ENCODE assay signal across 25 cellular contexts in the genomic region with DNA sequence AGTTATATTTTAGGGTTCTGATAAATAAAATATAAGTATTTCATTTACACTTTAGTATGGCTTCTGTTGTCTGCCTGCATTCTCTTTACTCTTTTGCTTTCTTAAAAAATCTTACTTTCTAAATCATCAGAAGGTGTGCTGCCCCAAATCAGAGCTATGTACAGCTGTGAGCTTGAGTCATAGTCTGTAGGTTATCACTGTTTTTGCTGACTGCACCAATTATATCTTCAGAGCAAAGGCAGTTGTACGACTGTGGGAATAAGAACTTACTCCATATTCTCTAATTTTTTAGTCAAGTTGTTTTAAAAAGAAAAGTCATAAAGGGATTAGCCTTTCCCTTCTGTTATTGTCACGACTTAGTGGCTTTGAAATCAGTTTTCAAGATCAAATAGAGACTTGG.
A peak's percentile ranks its signal among the peaks of the same experiment; 100 is the strongest.
DNase-seq lines count a peak whose midpoint lies in the region; ATAC-seq, FAIRE-seq and TF ChIP-seq lines count a peak whose summit lies in the region.
"Had no signal": no experiment of that assay in that cellular context is flagged by ENCODE, and none has a peak within 500 bp of the region (broad histone marks: within the 10 kb centered on the region; RNA-seq: fewer than 3 reads in every experiment).

No MANE protein-coding gene starts in this region.

- H2BK120ac ChIP-seq in IMR-90 (ENCODE audit: low read depth, low read length) = no peak overlapping the region

- no peak overlapping the region for H3K56ac ChIP-seq in IMR-90 (ENCODE audit: extremely low read depth, insufficient read depth, low read length)

- RAD21 ChIA-PET in GM12878 (lab: Charles Lee; ENCODE audit: unreplicated experiment) = interaction anchor here (0.7 to 1.8 kb wide), 5 partner anchors 10 to 361 kb away, joined by 3 to 8 read pairs (median 4); no protein-coding TSS in a partner anchor

- FAIRE-seq in HepG2 (lab: Jason Lieb, UNC) (no peak), GM12878 (lab: Jason Lieb, UNC) (no peak)
- FAIRE-seq: GM12891, GM19239 had no signal

- TF ChIP-seq CTCF in HepG2 (CRISPR knock-in tag; IDR thresholded peaks at IDR 0.05) (no peak), right lobe of liver (IDR thresholded peaks at IDR 0.05) (no peak), IMR-90 (conservative IDR thresholded peaks at IDR 0.05; ENCODE audit: low read depth, low read length) (no peak), GM12878 (IDR thresholded peaks at IDR 0.05 in 2 of 3, conservative IDR thresholded peaks at IDR 0.05 in 1 of 3; ENCODE audit: control insufficient read depth in 2 of 3, extremely low read depth in 1 of 3, insufficient read depth in 1 of 3, low read depth in 3 of 3, low read length in 3 of 3) (no peak), testis (IDR thresholded peaks at IDR 0.05) (no peak)

- H3K4ac ChIP-seq in IMR-90 (ENCODE audit: low read depth, low read length) = no peak overlapping the region

- no peak overlapping the region for H3K9ac ChIP-seq in HepG2 (ENCODE audit: insufficient read depth, low read depth, low read length)
- H3K9ac ChIP-seq in IMR-90 (ENCODE audit: low read depth, low read length) = no peak overlapping the region
- H3K9ac ChIP-seq in GM12878 (ENCODE audit: control insufficient read depth, insufficient read depth, low read length) = no peak overlapping the region
- H3K9ac ChIP-seq: BLaER1 had no signal

- H4K91ac ChIP-seq in IMR-90 (ENCODE audit: insufficient read depth, low read depth, low read length) = no peak overlapping the region

- TF ChIP-seq EP300 in HepG2 (IDR thresholded peaks at IDR 0.05; ENCODE audit: low read depth in 2 of 2, low read length in 2 of 2) = no peak
- TF ChIP-seq EP300 in HepG2 (CRISPR knock-in tag; IDR thresholded peaks at IDR 0.05; ENCODE audit: borderline replicate concordance) = no peak
- no peak for TF ChIP-seq EP300 in GM12878 (IDR thresholded peaks at IDR 0.05; ENCODE audit: borderline replicate concordance in 1 of 2, control insufficient read depth in 1 of 2, low read depth in 2 of 2, low read length in 2 of 2)

- no peak overlapping the region for H3K18ac ChIP-seq in IMR-90 (ENCODE audit: low read depth, low read length)

- TF ChIP-seq RAD21 in HepG2 (CRISPR knock-in tag; IDR thresholded peaks at IDR 0.05) (no peak), IMR-90 (IDR thresholded peaks at IDR 0.05; ENCODE audit: low read length) (no peak), GM12878 (IDR thresholded peaks at IDR 0.05; ENCODE audit: insufficient read depth, low read depth, low read length) (no peak)

- H2BK20ac ChIP-seq in IMR-90 (ENCODE audit: low read depth, low read length) = no peak overlapping the region

- no peak overlapping the region for H3K4me3 ChIP-seq in HepG2 (replicated peaks in 1 of 3; ENCODE audit: insufficient read depth in 1 of 3, low read depth in 2 of 3, low read length in 3 of 3)
- H3K4me3 ChIP-seq in right lobe of liver = no peak overlapping the region
- H3K4me3 ChIP-seq in IMR-90 (ENCODE audit: insufficient read depth, low read depth, low read length) = no peak overlapping the region
- no peak overlapping the region for H3K4me3 ChIP-seq in GM12878
- H3K4me3 ChIP-seq in testis = no peak overlapping the region
- H3K4me3 ChIP-seq: BLaER1 had no signal

- no peak overlapping the region for H2AFZ ChIP-seq in HepG2 (ENCODE audit: low read length)
- H2AFZ ChIP-seq in IMR-90 (replicated peaks; ENCODE audit: low read length, poor library complexity) = no peak overlapping the region
- no peak overlapping the region for H2AFZ ChIP-seq in GM12878 (ENCODE audit: control insufficient read depth, low read depth, low read length)

- H4K8ac ChIP-seq in IMR-90 (ENCODE audit: low read depth in 2 of 2, low read length in 2 of 2) = no peak overlapping the region

- H3K27ac ChIP-seq in HepG2 (ENCODE audit: extremely low read length, insufficient read depth, low read length) (no peak overlapping the region), right lobe of liver (no peak overlapping the region), IMR-90 (ENCODE audit: insufficient read depth, low read length) (no peak overlapping the region), GM12878 (ENCODE audit: control insufficient read depth, insufficient read depth) (no peak overlapping the region), testis (no peak overlapping the region)
- H3K27ac ChIP-seq: 22Rv1, BLaER1 had no signal

- ATAC-seq in HepG2 (no peak), right lobe of liver (no peak), IMR-90 (ENCODE audit: low read depth) (no peak), GM12878 (peak; percentile 69), HG02938 (IDR thresholded peaks at IDR 0.05; ENCODE audit: unreplicated experiment) (no peak)

- no peaks in the 10 kb centered on the region for H3K9me3 ChIP-seq in HepG2 (ENCODE audit: low read length)
- H3K9me3 ChIP-seq in right lobe of liver = no peaks in the 10 kb centered on the region
- H3K9me3 ChIP-seq in IMR-90 (ENCODE audit: control insufficient read depth, insufficient read depth, low read length) = peaks cover 2% of the 10 kb centered on the region; the same call in 1 of the 2 replicates
- H3K9me3 ChIP-seq in GM12878 (replicated peaks; ENCODE audit: control insufficient read depth, insufficient read depth, low read length) = no peaks in the 10 kb centered on the region
- H3K9me3 ChIP-seq in testis = no peaks in the 10 kb centered on the region
- H3K9me3 ChIP-seq: BE2C, BLaER1 had no signal

- H4K20me1 ChIP-seq in HepG2 (ENCODE audit: insufficient read depth, low read length) (no peaks in the 10 kb centered on the region), IMR-90 (ENCODE audit: insufficient read depth, low read length) (no peaks in the 10 kb centered on the region), GM12878 (ENCODE audit: control insufficient read depth, insufficient read depth) (no peaks in the 10 kb centered on the region)
- H4K20me1 ChIP-seq: BLaER1 had no signal

- no peaks in the 10 kb centered on the region for H3K4me1 ChIP-seq in HepG2 (ENCODE audit: insufficient read depth, low read length)
- H3K4me1 ChIP-seq in right lobe of liver = no peaks in the 10 kb centered on the region
- H3K4me1 ChIP-seq in IMR-90 (ENCODE audit: control insufficient read depth, insufficient read depth, low read length) = no peaks in the 10 kb centered on the region
- no peaks in the 10 kb centered on the region for H3K4me1 ChIP-seq in GM12878 (ENCODE audit: control insufficient read depth, insufficient read depth, low read length)
- no peaks in the 10 kb centered on the region for H3K4me1 ChIP-seq in testis
- H3K4me1 ChIP-seq: BE2C, BLaER1 had no signal

- dilution Hi-C loops in IMR-90 (cut with HindIII; ENCODE audit: low sequenced_read_pairs, unreplicated experiment) = no loop called here

- H3K23ac ChIP-seq in IMR-90 (ENCODE audit: low read depth, low read length) = no peak overlapping the region

- no peak overlapping the region for H2AK5ac ChIP-seq in IMR-90 (ENCODE audit: low read depth, low read length)

- H3K4me2 ChIP-seq in HepG2 (ENCODE audit: low read depth, low read length) = no peak overlapping the region
- H3K4me2 ChIP-seq in IMR-90 (ENCODE audit: low read depth, low read length) = no peak overlapping the region
- H3K4me2 ChIP-seq in GM12878 (ENCODE audit: control insufficient read depth, insufficient read depth) = no peak overlapping the region
- H3K4me2 ChIP-seq: BLaER1 had no signal

- H2BK5ac ChIP-seq in IMR-90 (ENCODE audit: low read depth, low read length, poor library complexity, severe bottlenecking) = no peak overlapping the region

- DNase-seq in HepG2 (ENCODE audit: low spot score) = no peak
- DNase-seq in right lobe of liver = no peak
- DNase-seq in IMR-90 = no peak
- DNase-seq in GM12878 (ENCODE audit: low read depth, low spot score) = no peak
- no peak for DNase-seq in testis
- no peak for DNase-seq in NK-92 treated with Interleukin-12 subunit alpha and Interleukin-12 subunit beta, amount 100 ng/mL, for 24 hours (lab: John Stamatoyannopoulos, UW)
- DNase-seq: ACHN; BE2C; C1 segment of cervical spinal cord; CD4-positive, alpha-beta memory T cell; CD4-positive, CD25-positive, alpha-beta regulatory T cell; CD8-positive, alpha-beta memory T cell; COR-L47; DMS 273 treated with DMSO at 0.1 percent for 48 hours; DMS153; DMS53; DMS79; DND-41; EL; GDM1 had no signal

- no peak overlapping the region for H3K14ac ChIP-seq in IMR-90 (replicated peaks; ENCODE audit: low read depth, low read length)

- WGBS in HepG2 (ENCODE audit: low lambda C conversion rate) = 1% methylated on average over 2 of the region's 2 CpGs
- WGBS in right lobe of liver (ENCODE audit: insufficient coverage, low coverage, low lambda C conversion rate, missing lambda C conversion rate) = 21% methylated on average over 2 of the region's 2 CpGs
- no CpG with 5 or more reads among the region's 2 CpGs for WGBS in IMR-90 (ENCODE audit: extremely low coverage in 2 of 2, insufficient read length in 1 of 2), 2 experiments
- WGBS in GM12878 (ENCODE audit: insufficient coverage, insufficient replicate concordance, low lambda C conversion rate, missing lambda C conversion rate) = 0% methylated on average over 2 of the region's 2 CpGs
- WGBS in testis, 2 donors = 25 to 36% methylated on average over 2 of the region's 2 CpGs

- H3K27me3 ChIP-seq in HepG2 (ENCODE audit: control insufficient read depth in 1 of 2, insufficient read depth in 2 of 2, low read length in 2 of 2) (no peaks in the 10 kb centered on the region), right lobe of liver (no peaks in the 10 kb centered on the region), IMR-90 (ENCODE audit: control insufficient read depth, insufficient read depth, low read length) (no peaks in the 10 kb centered on the region), GM12878 (replicated peaks in 1 of 2; ENCODE audit: control insufficient read depth in 2 of 2, insufficient read depth in 2 of 2, low read length in 1 of 2) (no peaks in the 10 kb centered on the region), testis (no peaks in the 10 kb centered on the region)
- H3K27me3 ChIP-seq: BE2C, BLaER1 had no signal

- POLR2A ChIA-PET in HepG2 (lab: Yijun Ruan, JAX) (no interaction called here), IMR-90 (lab: Charles Lee; ENCODE audit: unreplicated experiment) (no interaction called here), GM12878 (lab: Charles Lee) (interaction anchor here (1.1 to 1.8 kb wide), 2 partner anchors 10 to 20 kb away, joined by 3 to 5 read pairs; no protein-coding TSS in a partner anchor)

- no peak overlapping the region for H2BK15ac ChIP-seq in IMR-90 (ENCODE audit: low read depth, low read length)

- SMC1A ChIA-PET in GM12878 (lab: Charles Lee; ENCODE audit: uncharacterized antibody, unreplicated experiment) = interaction anchor here (1.2 to 5.6 kb wide), 6 partner anchors 9 to 130 kb away, joined by 3 to 27 read pairs (median 8); no protein-coding TSS in a partner anchor

- in situ Hi-C loops in HepG2 (cut with HindIII; ENCODE audit: extremely low pct_ligation_motif_present, low pct_unique_long_range_greater_than_20kb) = no loop called here
- in situ Hi-C loops in IMR-90 (cut with MboI; ENCODE audit: low sequenced_read_pairs) = no loop called here
- in situ Hi-C loops in GM12878 (cut with MboI) = no loop called here

- H2AK9ac ChIP-seq in IMR-90 (replicated peaks; ENCODE audit: low read depth, low read length, poor library complexity) = no peak overlapping the region

- intact Hi-C loops in HepG2 (cut with micrococcal nuclease; ENCODE audit: unreplicated experiment) = no loop called here
- intact Hi-C loops in right lobe of liver (cut with DNase I) = no loop called here
- intact Hi-C loops in IMR-90 (cut with micrococcal nuclease) = no loop called here
- intact Hi-C loops in GM12878 (cut with micrococcal nuclease; ENCODE audit: unreplicated experiment) = no loop called here
- intact Hi-C loops in testis (cut with DNase I; ENCODE audit: low total_unique reads) = no loop called here

- BruUV-seq in HepG2 (replicated peaks; lab: Mats Ljungman, UMichigan) (no TSS peak), IMR-90 (replicated peaks; lab: Mats Ljungman, UMichigan) (no TSS peak), GM12878 (replicated peaks; lab: Mats Ljungman, UMichigan) (no TSS peak)

- H4K5ac ChIP-seq in IMR-90 (ENCODE audit: low read depth, low read length) = no peak overlapping the region

- CTCF ChIA-PET in HepG2 (lab: Yijun Ruan, JAX; ENCODE audit: low intra/inter-chr PET ratio, low total read pairs) (no interaction called here), IMR-90 (lab: Yijun Ruan, JAX) (no interaction called here), GM12878 (lab: Yijun Ruan, JAX) (interaction anchor here (0.7 to 2.1 kb wide), 4 partner anchors 12 to 87 kb away, joined by 4 to 13 read pairs (median 6); no protein-coding TSS in a partner anchor)

- H3K79me2 ChIP-seq in HepG2 (ENCODE audit: insufficient read depth, low read length) = no peaks in the 10 kb centered on the region
- H3K79me2 ChIP-seq in GM12878 (ENCODE audit: control insufficient read depth, insufficient read depth, low read length) = no peaks in the 10 kb centered on the region

- no peak for TF ChIP-seq POLR2A in HepG2 (IDR thresholded peaks at IDR 0.05; ENCODE audit: insufficient read depth in 1 of 2, low read depth in 2 of 2, low read length in 2 of 2)
- no peak for TF ChIP-seq POLR2A in right lobe of liver (IDR thresholded peaks at IDR 0.05)
- TF ChIP-seq POLR2A in IMR-90 (IDR thresholded peaks at IDR 0.05; ENCODE audit: low read depth, low read length) = no peak
- no peak for TF ChIP-seq POLR2A in GM12878 (IDR thresholded peaks at IDR 0.05; ENCODE audit: low read depth, low read length)
- no peak for TF ChIP-seq POLR2A in testis (IDR thresholded peaks at IDR 0.05)

- no peaks in the 10 kb centered on the region for H3K79me1 ChIP-seq in IMR-90 (ENCODE audit: low read depth in 1 of 2, low read length in 2 of 2)

- no peaks in the 10 kb centered on the region for H3K9me1 ChIP-seq in IMR-90 (ENCODE audit: insufficient read depth, low read length)

- H3K36me3 ChIP-seq in HepG2 (replicated peaks in 1 of 2; ENCODE audit: control insufficient read depth in 1 of 2, insufficient read depth in 2 of 2, low read length in 2 of 2) (no peaks in the 10 kb centered on the region), right lobe of liver (no peaks in the 10 kb centered on the region), IMR-90 (ENCODE audit: control insufficient read depth, insufficient read depth, low read length) (no peaks in the 10 kb centered on the region), GM12878 (ENCODE audit: control insufficient read depth in 2 of 2, insufficient read depth in 2 of 2, low read length in 1 of 2) (no peaks in the 10 kb centered on the region), testis (ENCODE audit: low read depth, missing control alignments) (no peaks in the 10 kb centered on the region)
- H3K36me3 ChIP-seq: BE2C, BLaER1 had no signal
